ENCODE assay signal across 18 cellular contexts in the genomic region with DNA sequence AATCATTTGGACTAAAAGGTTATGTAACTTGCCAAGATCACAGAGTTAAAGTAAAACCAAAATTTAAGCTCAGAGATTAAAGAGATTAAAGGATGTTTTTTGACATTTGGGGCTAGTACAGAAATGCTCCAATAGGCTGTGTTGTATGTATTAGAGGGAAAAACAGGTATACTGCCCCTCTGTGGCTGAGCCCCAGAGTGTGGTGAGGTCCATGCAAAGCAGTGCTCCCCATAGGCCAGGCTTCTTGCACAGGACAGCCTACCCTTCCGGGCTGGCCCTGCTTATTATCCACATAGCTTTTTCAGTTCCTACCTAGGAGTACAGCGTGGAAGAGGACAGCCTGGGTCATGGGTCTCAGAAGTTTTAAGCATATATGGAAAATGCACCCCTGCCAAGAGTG.
"Had no signal": no experiment of that assay in that cellular context is flagged by ENCODE, and none has a peak within 500 bp of the region (broad histone marks: within the 10 kb centered on the region; RNA-seq: fewer than 3 reads in every experiment).

No MANE protein-coding gene starts in this region.

- H3K27ac ChIP-seq: adrenal gland, breast epithelium, esophagus muscularis mucosa, gastroesophageal sphincter, parathyroid adenoma, spleen, thoracic aorta had no signal

- H3K36me3 ChIP-seq: adrenal gland, breast epithelium, esophagus muscularis mucosa, gastroesophageal sphincter, spleen, thoracic aorta had no signal

- ATAC-seq: activated CD4-positive, alpha-beta T cell treated with anti-CD3 and anti-CD28 coated beads for 36 hours; activated naive CD4-positive, alpha-beta T cell treated with anti-CD3 and anti-CD28 coated beads, Interleukin-2, amount 50 U/mL, for 72 hours; gastroesophageal sphincter; natural killer cell treated with Interleukin-12 subunit alpha and Interleukin-12 subunit beta and Interleukin-15 and Interleukin-18, amount 100 ng/mL, for 72 hours; stimulated activated naive B cell treated with anti-CD40 and anti-IgM and Interleukin-4, amounts not matched to agents 10 μg/mL and 1 μg/mL and 100 μg/mL, for 72 hours had no signal

- H3K4me3 ChIP-seq: adrenal gland, breast epithelium, esophagus muscularis mucosa, gastroesophageal sphincter, spleen, thoracic aorta had no signal

- H3K4me3 Mint-ChIP-seq: activated CD4-positive, alpha-beta T cell treated with anti-CD3 and anti-CD28 coated beads for 36 hours; mesothelial cell of epicardium; natural killer cell treated with Interleukin-12 subunit alpha and Interleukin-12 subunit beta and Interleukin-15 and Interleukin-18, amount 100 ng/mL, for 72 hours; stimulated activated naive B cell treated with anti-CD40 and anti-IgM and Interleukin-4, amounts not matched to agents 10 μg/mL and 1 μg/mL and 100 μg/mL, for 72 hours had no signal

- FAIRE-seq: astrocyte, islet of Langerhans had no signal

- H3K36me3 Mint-ChIP-seq: activated naive CD4-positive, alpha-beta T cell treated with anti-CD3 and anti-CD28 coated beads, Interleukin-2, amount 50 U/mL, for 72 hours; mesothelial cell of epicardium; stimulated activated naive B cell treated with anti-CD40 and anti-IgM and Interleukin-4, amounts not matched to agents 10 μg/mL and 1 μg/mL and 100 μg/mL, for 72 hours had no signal

- H3K27ac Mint-ChIP-seq: activated CD4-positive, alpha-beta T cell treated with anti-CD3 and anti-CD28 coated beads for 36 hours; activated naive CD4-positive, alpha-beta T cell treated with anti-CD3 and anti-CD28 coated beads, Interleukin-2, amount 50 U/mL, for 72 hours; mesothelial cell of epicardium; natural killer cell treated with Interleukin-12 subunit alpha and Interleukin-12 subunit beta and Interleukin-15 and Interleukin-18, amount 100 ng/mL, for 72 hours; stimulated activated naive B cell treated with anti-CD40 and anti-IgM and Interleukin-4, amounts not matched to agents 10 μg/mL and 1 μg/mL and 100 μg/mL, for 72 hours had no signal

- DNase-seq: activated CD4-positive, alpha-beta T cell treated with anti-CD3 and anti-CD28 coated beads for 36 hours; activated CD4-positive, alpha-beta T cell treated with anti-CD3 and anti-CD28 coated beads, Interleukin-2, amount 50 U/mL, for 48 hours; activated gamma-delta T cell treated with Interleukin-2 at 50 U/mL for 16 hours; adrenal gland; cerebellar nuclear complex; cortex of kidney; spleen; stimulated activated naive B cell treated with anti-CD40 and anti-IgM and Interleukin-4, amounts not matched to agents 10 μg/mL and 1 μg/mL and 100 μg/mL, for 72 hours had no signal

- H3K27me3 ChIP-seq: adrenal gland, breast epithelium, esophagus muscularis mucosa, gastroesophageal sphincter, spleen had no signal

- H3K4me1 Mint-ChIP-seq: activated CD4-positive, alpha-beta T cell treated with anti-CD3 and anti-CD28 coated beads for 36 hours; mesothelial cell of epicardium; stimulated activated naive B cell treated with anti-CD40 and anti-IgM and Interleukin-4, amounts not matched to agents 10 μg/mL and 1 μg/mL and 100 μg/mL, for 72 hours had no signal

- H3K9ac ChIP-seq: parathyroid adenoma had no signal

- H3K4me1 ChIP-seq: adrenal gland, breast epithelium, esophagus muscularis mucosa, gastroesophageal sphincter, parathyroid adenoma, spleen had no signal

- H3K9me3 ChIP-seq: breast epithelium, esophagus muscularis mucosa, gastroesophageal sphincter, thoracic aorta had no signal

- H3K27me3 Mint-ChIP-seq: activated CD4-positive, alpha-beta T cell treated with anti-CD3 and anti-CD28 coated beads for 36 hours; natural killer cell treated with Interleukin-12 subunit alpha and Interleukin-12 subunit beta and Interleukin-15 and Interleukin-18, amount 100 ng/mL, for 72 hours; stimulated activated naive B cell treated with anti-CD40 and anti-IgM and Interleukin-4, amounts not matched to agents 10 μg/mL and 1 μg/mL and 100 μg/mL, for 72 hours had no signal
